Comparison of ENCODE assay signal across 2 cellular contexts in genomic region chr12:39605501-39605900, GRCh38.
A peak's percentile ranks its signal among the peaks of the same experiment; 100 is the strongest.
TF ChIP-seq lines count a peak whose summit lies in the region.

No MANE protein-coding gene starts in this region.

TF ChIP-seq in HCT116, 20 proteins besides CTCF, POLR2A, EP300 and RAD21:
- TF ChIP-seq FOSL1 (IDR thresholded peaks at IDR 0.05; ENCODE audit: low read depth) (peak; percentile 46), CEBPB (IDR thresholded peaks at IDR 0.05; ENCODE audit: low read depth) (peak; percentile 72), EZH2phosphoT487 (IDR thresholded peaks at IDR 0.05; ENCODE audit: borderline replicate concordance) (no peak), MAX (IDR thresholded peaks at IDR 0.05) (0 out of 2 replicates have a peak, but pooled peaks have one; percentile 6), ATF3 (IDR thresholded peaks at IDR 0.05) (no peak), SP1 (IDR thresholded peaks at IDR 0.05; ENCODE audit: low read depth) (no peak), SIN3A (IDR thresholded peaks at IDR 0.05; ENCODE audit: low read depth) (no peak), TCF7L2 (IDR thresholded peaks at IDR 0.05; ENCODE audit: borderline replicate concordance, extremely low read depth, insufficient read depth, insufficient read length) (no peak), JUND (IDR thresholded peaks at IDR 0.05) (peak; percentile 53), YY1 (IDR thresholded peaks at IDR 0.05; ENCODE audit: extremely low read depth, insufficient replicate concordance, low read depth, low read length) (no peak), ELF1 (IDR thresholded peaks at IDR 0.05; ENCODE audit: borderline replicate concordance, low read depth) (no peak), POLR2AphosphoS5 (IDR thresholded peaks at IDR 0.05; ENCODE audit: low read depth, low read length) (no peak), ZNF274 (IDR thresholded peaks at IDR 0.05; ENCODE audit: low read depth, low read length) (no peak), ZFX (IDR thresholded peaks at IDR 0.05) (no peak), SRF (IDR thresholded peaks at IDR 0.05; ENCODE audit: low read depth) (0 out of 2 replicates have a peak, but pooled peaks have one; percentile 4)

TF ChIP-seq in HepG2, 621 proteins besides CTCF, POLR2A, EP300 and RAD21:
- TF ChIP-seq ZBTB8A (CRISPR knock-in tag; IDR thresholded peaks at IDR 0.05; ENCODE audit: borderline replicate concordance, low read depth) (no peak), RERE (CRISPR knock-in tag; IDR thresholded peaks at IDR 0.05; ENCODE audit: low read depth) (no peak), E2F5 (CRISPR knock-in tag; conservative IDR thresholded peaks at IDR 0.05) (no peak), ZNF788 (CRISPR knock-in tag; IDR thresholded peaks at IDR 0.05; ENCODE audit: borderline replicate concordance) (no peak), BATF2 (CRISPR knock-in tag; IDR thresholded peaks at IDR 0.05) (no peak), REST (IDR thresholded peaks at IDR 0.05; ENCODE audit: borderline replicate concordance in 1 of 2, low read depth in 1 of 2, low read length in 2 of 2) (no peak), FOXO4 (CRISPR knock-in tag; conservative IDR thresholded peaks at IDR 0.05) (no peak), RARG (CRISPR knock-in tag; IDR thresholded peaks at IDR 0.05; ENCODE audit: low read depth) (no peak), ATRX (CRISPR knock-in tag; IDR thresholded peaks at IDR 0.05; ENCODE audit: borderline replicate concordance) (no peak), SSRP1 (CRISPR knock-in tag; IDR thresholded peaks at IDR 0.05) (no peak), ZNF367 (CRISPR knock-in tag; IDR thresholded peaks at IDR 0.05; ENCODE audit: borderline replicate concordance) (no peak), ZNF646 (CRISPR knock-in tag; IDR thresholded peaks at IDR 0.05) (no peak), MYPOP (CRISPR knock-in tag; IDR thresholded peaks at IDR 0.05) (no peak), ZNF329 (CRISPR knock-in tag; IDR thresholded peaks at IDR 0.05; ENCODE audit: low read depth) (no peak)
